8 cellular contexts compared by ENCODE assay signal in the genomic region with DNA sequence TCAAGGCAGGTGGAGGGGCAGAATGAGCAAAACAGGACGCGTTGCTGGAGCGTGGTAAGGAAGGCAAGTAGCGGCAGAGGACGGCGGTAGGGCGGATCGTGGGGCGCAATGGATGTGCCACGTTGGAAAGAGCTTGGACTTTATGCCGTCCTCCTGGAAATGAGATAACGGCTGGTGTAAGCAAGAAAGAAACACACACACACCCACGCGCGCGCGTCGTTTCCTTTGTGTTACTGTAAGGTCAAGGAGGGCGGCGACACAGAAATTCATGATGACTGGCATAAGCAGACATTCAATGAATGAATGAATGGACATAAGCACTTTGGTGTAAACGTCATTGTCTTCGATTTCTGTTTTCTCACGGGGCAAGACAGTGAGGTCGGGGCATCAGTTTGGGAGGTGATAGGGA. TPM values are rescaled to one million over a fixed set of nuclear protein-coding genes. Genes with fewer than 3 reads are reported as not detected.
DNase-seq lines count a peak whose midpoint lies in the region; ATAC-seq and TF ChIP-seq lines count a peak whose summit lies in the region.

No MANE protein-coding gene starts in this region.

- DNase-seq in Caco-2, result peak; percentile 51 to 62
- peak; percentile 62 for DNase-seq in activated CD8-positive, alpha-beta memory T cell treated with anti-CD3 and anti-CD28 coated beads, Interleukin-2, amount 10 ng/mL, durations not matched to agents 7 days and 5 days
- DNase-seq in esophagus muscularis mucosa (ENCODE audit: extremely low spot score), result no peak
- DNase-seq in suprapubic skin (ENCODE audit: low spot score in 2 of 2), result peak in 1 of 2 donors; percentile 65
- DNase-seq in COR-L47 (lab: John Stamatoyannopoulos, UW), result no peak

- peaks cover 28% of the 10 kb centered on the region for H3K4me1 Mint-ChIP-seq in Caco-2 (ENCODE audit: low read depth, unreplicated experiment)
- peaks cover 23% of the 10 kb centered on the region for H3K4me1 Mint-ChIP-seq in activated CD8-positive, alpha-beta memory T cell treated with anti-CD3 and anti-CD28 coated beads, Interleukin-2, amount 10 ng/mL, durations not matched to agents 7 days and 5 days
- peaks cover 17% of the 10 kb centered on the region for H3K4me1 Mint-ChIP-seq in nephron

- WGBS in esophagus muscularis mucosa, result 15% methylated on average over 24 of the region's 24 CpGs
- 5% methylated on average over 24 of the region's 24 CpGs for WGBS in suprapubic skin

- no peak for TF ChIP-seq RAD21 in Ishikawa (IDR thresholded peaks at IDR 0.05; ENCODE audit: low read depth)

- intact Hi-C loops in Caco-2 (cut with micrococcal nuclease; ENCODE audit: unreplicated experiment), result loop anchor here (1.0 to 2.0 kb wide), 2 partner anchors 28 to 38 kb away; a partner anchor contains a TSS
- intact Hi-C loops in esophagus muscularis mucosa (cut with DNase I), result loop anchor here (5.0 kb wide), 1 partner anchor 36 kb away; a partner anchor contains a TSS

- peaks cover 25% of the 10 kb centered on the region for H3K4me1 ChIP-seq in Caco-2
- peaks cover 10 to 23% (median 20%) of the 10 kb centered on the region in 4 donors for H3K4me1 ChIP-seq in esophagus muscularis mucosa
- H3K4me1 ChIP-seq in suprapubic skin, result peaks cover 63% of the 10 kb centered on the region

- peak; percentile 1 for ATAC-seq in activated CD8-positive, alpha-beta memory T cell treated with anti-CD3 and anti-CD28 coated beads, Interleukin-2, amount 10 ng/mL, durations not matched to agents 7 days and 5 days
- ATAC-seq in GM19467 (IDR thresholded peaks at IDR 0.05; ENCODE audit: unreplicated experiment), result no peak

- TF ChIP-seq EP300 in Ishikawa (IDR thresholded peaks at IDR 0.05; ENCODE audit: borderline replicate concordance), result no peak
- TF ChIP-seq EP300 in esophagus muscularis mucosa (IDR thresholded peaks at IDR 0.05), result no peak
- TF ChIP-seq EP300 in suprapubic skin (IDR thresholded peaks at IDR 0.05), result no peak

- H3K4me3 ChIP-seq in Caco-2 (ENCODE audit: low read depth, low read length), result peak overlapping the region; percentile 94
- H3K4me3 ChIP-seq in esophagus muscularis mucosa, result peak overlapping the region; percentile 75 to 85 (median 82)
- H3K4me3 ChIP-seq in suprapubic skin, result peak overlapping the region; percentile 96

- TF ChIP-seq POLR2A in esophagus muscularis mucosa (IDR thresholded peaks at IDR 0.05; ENCODE audit: low read depth) (no peak), suprapubic skin (IDR thresholded peaks at IDR 0.05) (no peak)

- TF ChIP-seq CTCF in Caco-2 (IDR thresholded peaks at IDR 0.05; ENCODE audit: insufficient read depth in 1 of 2, low read depth in 1 of 2, low read length in 1 of 2, severe bottlenecking in 1 of 2, unreplicated experiment in 1 of 2), result no peak
- no peak for TF ChIP-seq CTCF in esophagus muscularis mucosa (IDR thresholded peaks at IDR 0.05)
- TF ChIP-seq CTCF in nephron (IDR thresholded peaks at IDR 0.05; ENCODE audit: unreplicated experiment in 3 of 3), result no peak
- no peak for TF ChIP-seq CTCF in suprapubic skin (IDR thresholded peaks at IDR 0.05)

- H3K9me3 ChIP-seq in Caco-2 (no peaks in the 10 kb centered on the region), esophagus muscularis mucosa (no peaks in the 10 kb centered on the region), suprapubic skin (no peaks in the 10 kb centered on the region)

- H3K4me3 Mint-ChIP-seq in Caco-2 (ENCODE audit: unreplicated experiment) (peak overlapping the region; percentile 79), nephron (peak overlapping the region; percentile 88 to 91 (median 90))
- peak overlapping the region; percentile 80 for H3K4me3 Mint-ChIP-seq in activated CD8-positive, alpha-beta memory T cell treated with anti-CD3 and anti-CD28 coated beads, Interleukin-2, amount 10 ng/mL, durations not matched to agents 7 days and 5 days

- peaks cover 13% of the 10 kb centered on the region for H3K36me3 Mint-ChIP-seq in Caco-2 (ENCODE audit: insufficient read depth, unreplicated experiment)
- H3K36me3 Mint-ChIP-seq in activated CD8-positive, alpha-beta memory T cell treated with anti-CD3 and anti-CD28 coated beads, Interleukin-2, amount 10 ng/mL, durations not matched to agents 7 days and 5 days, result peaks cover 1% of the 10 kb centered on the region
- peaks cover 2% of the 10 kb centered on the region for H3K36me3 Mint-ChIP-seq in nephron (ENCODE audit: low read depth)

- peak overlapping the region; percentile 69 for H3K27ac Mint-ChIP-seq in Caco-2 (ENCODE audit: unreplicated experiment)
- H3K27ac Mint-ChIP-seq in activated CD8-positive, alpha-beta memory T cell treated with anti-CD3 and anti-CD28 coated beads, Interleukin-2, amount 10 ng/mL, durations not matched to agents 7 days and 5 days, result peak overlapping the region; percentile 62
- H3K27ac Mint-ChIP-seq in nephron, result peak overlapping the region in 1 of 3 experiments; percentile 36

- CTCF ChIA-PET in Caco-2 (lab: Charles Lee), result interaction anchor here (0.6 to 1.9 kb wide), 11 partner anchors 11 to 223 kb away, joined by 3 to 12 read pairs (median 5); a partner anchor contains a TSS
- CTCF ChIA-PET in activated CD8-positive, alpha-beta memory T cell treated with anti-CD3 and anti-CD28 coated beads, Interleukin-2, amount 10 ng/mL, durations not matched to agents 7 days and 5 days (lab: Charles Lee), result interaction anchor here (0.7 to 2.7 kb wide), 8 partner anchors 28 to 228 kb away, joined by 3 to 18 read pairs (median 4); a partner anchor contains a TSS

- no peaks in the 10 kb centered on the region for H3K9me3 Mint-ChIP-seq in Caco-2 (ENCODE audit: unreplicated experiment)
- H3K9me3 Mint-ChIP-seq in activated CD8-positive, alpha-beta memory T cell treated with anti-CD3 and anti-CD28 coated beads, Interleukin-2, amount 10 ng/mL, durations not matched to agents 7 days and 5 days (ENCODE audit: low read depth), result no peaks in the 10 kb centered on the region
- H3K9me3 Mint-ChIP-seq in nephron, result no peaks in the 10 kb centered on the region

- POLR2A ChIA-PET in Caco-2 (lab: Charles Lee), result interaction anchor here (0.5 to 1.8 kb wide), 12 partner anchors 9 to 858 kb away, joined by 3 to 27 read pairs (median 4); a partner anchor contains a TSS

- no peaks in the 10 kb centered on the region for H3K27me3 ChIP-seq in Caco-2 (replicated peaks; ENCODE audit: control insufficient read depth, insufficient read depth, low read length)
- H3K27me3 ChIP-seq in esophagus muscularis mucosa, result no peaks in the 10 kb centered on the region
- no peaks in the 10 kb centered on the region for H3K27me3 ChIP-seq in suprapubic skin

- H3K27ac ChIP-seq in esophagus muscularis mucosa (replicated peaks in 1 of 4), result peak overlapping the region in 1 of 4 donors; percentile 29
- H3K27ac ChIP-seq in suprapubic skin, result peak overlapping the region; percentile 75

- no peaks in the 10 kb centered on the region for H3K36me3 ChIP-seq in Caco-2 (ENCODE audit: control insufficient read depth, insufficient read depth, low read length)
- peaks cover 0 to 3% (median 0%) of the 10 kb centered on the region in 4 donors for H3K36me3 ChIP-seq in esophagus muscularis mucosa
- H3K36me3 ChIP-seq in suprapubic skin, result peaks cover 2% of the 10 kb centered on the region

- TSS peak; percentile 76 for BruUV-seq in Caco-2 (replicated peaks; lab: Mats Ljungman, UMichigan)

- H3K27me3 Mint-ChIP-seq in Caco-2 (ENCODE audit: insufficient read depth, unreplicated experiment), result no peaks in the 10 kb centered on the region
- H3K27me3 Mint-ChIP-seq in activated CD8-positive, alpha-beta memory T cell treated with anti-CD3 and anti-CD28 coated beads, Interleukin-2, amount 10 ng/mL, durations not matched to agents 7 days and 5 days, result peaks cover 27% of the 10 kb centered on the region
- H3K27me3 Mint-ChIP-seq in nephron (ENCODE audit: low read depth), result peaks cover 31% of the 10 kb centered on the region

TF ChIP-seq in Ishikawa, 13 proteins besides CTCF, POLR2A, EP300 and RAD21:
- TF ChIP-seq, protein P1, sequence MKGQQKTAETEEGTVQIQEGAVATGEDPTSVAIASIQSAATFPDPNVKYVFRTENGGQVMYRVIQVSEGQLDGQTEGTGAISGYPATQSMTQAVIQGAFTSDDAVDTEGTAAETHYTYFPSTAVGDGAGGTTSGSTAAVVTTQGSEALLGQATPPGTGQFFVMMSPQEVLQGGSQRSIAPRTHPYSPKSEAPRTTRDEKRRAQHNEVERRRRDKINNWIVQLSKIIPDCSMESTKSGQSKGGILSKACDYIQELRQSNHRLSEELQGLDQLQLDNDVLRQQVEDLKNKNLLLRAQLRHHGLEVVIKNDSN (IDR thresholded peaks at IDR 0.05), result no peak
- 0 out of 2 replicates have a peak, but pooled peaks have one; percentile 3 for TF ChIP-seq YY1 (IDR thresholded peaks at IDR 0.05; ENCODE audit: low read depth)
TF ChIP-seq in Ishikawa: peak in this region for 1.

RNA-seq across cellular contexts. Expression of a gene that starts 0.7 kb away (rescaled TPM):
- 35.5 and 36.0 TPM in 2 replicates for total RNA-seq in Caco-2 (2022)
- 1 to 10 TPM; 4.3 to 7.4 TPM for total RNA-seq in activated CD8-positive, alpha-beta memory T cell treated with anti-CD3 and anti-CD28 coated beads, Interleukin-2, amount 10 ng/mL, durations not matched to agents 7 days and 5 days
- 1 to 10 TPM; 3.3 to 4.8 (median 4.4) TPM for total RNA-seq in esophagus muscularis mucosa
- 10 to 100 TPM in 2 of 4 donors, 1 to 10 TPM in 2; 9.6 to 13.5 (median 10.0) TPM for total RNA-seq in suprapubic skin

RNA-seq across cellular contexts. Expression of a gene that starts 38.4 kb away (rescaled TPM):
- 33.8 and 36.7 TPM in 2 replicates for total RNA-seq in Caco-2 (2022)
- total RNA-seq in activated CD8-positive, alpha-beta memory T cell treated with anti-CD3 and anti-CD28 coated beads, Interleukin-2, amount 10 ng/mL, durations not matched to agents 7 days and 5 days, result 10 to 100 TPM; 60.4 to 89.5 TPM
- total RNA-seq in esophagus muscularis mucosa, result 10 to 100 TPM; 29.8 to 42.8 (median 31.5) TPM
- 10 to 100 TPM; 37.0 to 69.4 (median 42.2) TPM for total RNA-seq in suprapubic skin

Comparison
In these comparisons a context has a peak if more than half of its experiments do, and no peak if none do; other contexts are left out.
1. DNase-seq: peak in Caco-2 (2 of 2) and activated CD8-positive, alpha-beta memory T cell treated with anti-CD3 and anti-CD28 coated beads, Interleukin-2, amount 10 ng/mL, durations not matched to agents 7 days and 5 days (single experiment); none in esophagus muscularis mucosa (single experiment) and COR-L47 (single experiment).
2. Peak in every context shown above with its lines, with median percentiles within 50 percentile points of each other: H3K4me3 ChIP-seq and H3K4me3 Mint-ChIP-seq.